Comparison of ENCODE assay signal across 8 cellular contexts in genomic region chr3:52537165-52537635, GRCh38. TPM values are rescaled to one million over a fixed set of nuclear protein-coding genes. Genes with fewer than 3 reads are reported as not detected.
DNase-seq lines count a peak whose midpoint lies in the region; ATAC-seq and TF ChIP-seq lines count a peak whose summit lies in the region.

No MANE protein-coding gene starts in this region.

- intact Hi-C loops in Right ventricle myocardium inferior (cut with DNase I) (loop anchor here (2.0 to 5.0 kb wide), 3 partner anchors 64 to 80 kb away; partner anchors contain the start of gene NISCH), cardiac septum (cut with DNase I) (loop anchor here (2.0 to 10.0 kb wide), 3 partner anchors 65 to 628 kb away; partner anchors contain the start of genes NISCH, PRKCD and TNNC1), vagina (cut with DNase I) (loop anchor here (10.0 kb wide), 1 partner anchor 62 kb away; no protein-coding TSS in a partner anchor)

- no peak overlapping the region for H2BK5ac ChIP-seq in mesenchymal stem cell (ENCODE audit: low read depth, low read length, poor library complexity, severe bottlenecking)

- H3K4me1 ChIP-seq in mesenchymal stem cell (ENCODE audit: control insufficient read depth, insufficient read depth, low read depth, low read length) (peaks cover 26% of the 10 kb centered on the region), vagina (peaks cover 80% of the 10 kb centered on the region)

- peak overlapping the region; percentile 27 for H2AK5ac ChIP-seq in mesenchymal stem cell (ENCODE audit: low read length, severe bottlenecking)

- H3K9me3 ChIP-seq in mesenchymal stem cell (ENCODE audit: control insufficient read depth, low read length) (no peaks in the 10 kb centered on the region), vagina (no peaks in the 10 kb centered on the region)

- H3K4me3 ChIP-seq in mesenchymal stem cell (ENCODE audit: insufficient read depth in 1 of 2, low read depth in 1 of 2, low read length in 2 of 2) (peak overlapping the region; percentile 82 to 98), vagina (peak overlapping the region; percentile 67 to 74)

- H3K36me3 ChIP-seq in mesenchymal stem cell (ENCODE audit: control insufficient read depth in 1 of 2, insufficient read depth in 2 of 2, low read depth in 1 of 2, low read length in 2 of 2) (peaks cover 14 to 29% of the 10 kb centered on the region in 2 experiments), vagina (no peaks in the 10 kb centered on the region)

- no peaks in the 10 kb centered on the region for H3K27me3 ChIP-seq in mesenchymal stem cell (ENCODE audit: control insufficient read depth in 1 of 2, insufficient read depth in 1 of 2, low read length in 2 of 2)
- H3K27me3 ChIP-seq in vagina, result no peaks in the 10 kb centered on the region

- H3K27ac ChIP-seq in caudate nucleus (ENCODE audit: low read depth, low read length) (peak overlapping the region; percentile 29), mesenchymal stem cell (ENCODE audit: low read length, poor library complexity, severe bottlenecking) (peak overlapping the region; percentile 94), vagina (peak overlapping the region; percentile 62)

- no peak overlapping the region for H4K8ac ChIP-seq in mesenchymal stem cell (ENCODE audit: low read length)

- DNase-seq in Right ventricle myocardium inferior (ENCODE audit: missing footprints), result no peak
- DNase-seq in cardiac septum (ENCODE audit: low spot score), result no peak
- DNase-seq in caudate nucleus (lab: John Stamatoyannopoulos, UW), result no peak
- DNase-seq in mesenchymal stem cell, result no peak
- DNase-seq in vagina (ENCODE audit: extremely low spot score in 2 of 2), result no peak
- no peak for DNase-seq in GM19240 (ENCODE audit: insufficient read length, low spot score)
- no peak for DNase-seq in NCI-H226

- peaks cover 9% of the 10 kb centered on the region for H3K79me1 ChIP-seq in mesenchymal stem cell (replicated peaks; ENCODE audit: low read length, poor library complexity, severe bottlenecking)

- H3K14ac ChIP-seq in mesenchymal stem cell (ENCODE audit: low read length in 2 of 2), result peak overlapping the region in 1 of 2 experiments; percentile 22

- peak overlapping the region; percentile 70 for H4K91ac ChIP-seq in mesenchymal stem cell (ENCODE audit: low read length)

- peak overlapping the region; percentile 87 for H3K4me2 ChIP-seq in mesenchymal stem cell (ENCODE audit: low read length, poor library complexity, severe bottlenecking)

- peak overlapping the region in 1 of 2 experiments; percentile 70 for H2BK12ac ChIP-seq in mesenchymal stem cell (ENCODE audit: low read length in 2 of 2)

- H3K23ac ChIP-seq in mesenchymal stem cell (ENCODE audit: low read length in 2 of 2), result peak overlapping the region in 1 of 2 experiments; percentile 74

- H2AFZ ChIP-seq in mesenchymal stem cell (ENCODE audit: low read depth, low read length), result peak overlapping the region; percentile 33

- H3K9ac ChIP-seq in mesenchymal stem cell (ENCODE audit: low read length), result peak overlapping the region; percentile 98

- no peak overlapping the region for H2BK120ac ChIP-seq in mesenchymal stem cell (ENCODE audit: low read depth, low read length)

- peak overlapping the region in 1 of 2 experiments; percentile 76 for H3K18ac ChIP-seq in mesenchymal stem cell (ENCODE audit: low read depth in 1 of 2, low read length in 2 of 2)

- WGBS in mesenchymal stem cell, result 15% methylated on average over 6 of the region's 6 CpGs

- peak; percentile 11 for ATAC-seq in Right ventricle myocardium inferior
- no peak for ATAC-seq in HG03521 (IDR thresholded peaks at IDR 0.05; ENCODE audit: unreplicated experiment)

- TF ChIP-seq CTCF in vagina (IDR thresholded peaks at IDR 0.05), result no peak

- peak overlapping the region in 1 of 2 experiments; percentile 32 for H3K4ac ChIP-seq in mesenchymal stem cell (ENCODE audit: low read depth in 1 of 2, low read length in 2 of 2)

- TF ChIP-seq POLR2A in vagina (IDR thresholded peaks at IDR 0.05), result no peak

- H2BK15ac ChIP-seq in mesenchymal stem cell (ENCODE audit: low read depth, poor library complexity, severe bottlenecking), result no peak overlapping the region

RNA-seq across cellular contexts. Expression of gene UQCC5, which starts 0.8 kb away (rescaled TPM):
- total RNA-seq in Right ventricle myocardium inferior (71.1 TPM), cardiac septum (52.9 TPM), vagina (1.2 TPM)
- 58.9 TPM for polyA plus RNA-seq in mesenchymal stem cell (2013, experiment 1 of 2)
- 60.7 TPM for polyA plus RNA-seq in mesenchymal stem cell (2013, experiment 2 of 2)

RNA-seq across cellular contexts. Expression of gene NT5DC2, which starts 3.5 kb away (rescaled TPM):
- total RNA-seq in Right ventricle myocardium inferior, result 105 TPM
- 58.2 TPM for total RNA-seq in cardiac septum
- 107 TPM for polyA plus RNA-seq in mesenchymal stem cell (2013, experiment 1 of 2)
- polyA plus RNA-seq in mesenchymal stem cell (2013, experiment 2 of 2), result 105 TPM
- 63.3 TPM for total RNA-seq in vagina

RNA-seq across cellular contexts. Expression of gene STAB1, which starts 42.1 kb away (rescaled TPM):
- total RNA-seq in Right ventricle myocardium inferior, result 88.1 TPM
- total RNA-seq in cardiac septum, result 52.2 TPM
- not detected for polyA plus RNA-seq in mesenchymal stem cell (2013, experiment 1 of 2)
- polyA plus RNA-seq in mesenchymal stem cell (2013, experiment 2 of 2), result 0.04 TPM
- total RNA-seq in vagina, result 124 TPM

Comparison
In these comparisons a context has a peak if more than half of its experiments do, and no peak if none do; other contexts are left out.
1. H3K27ac ChIP-seq: peak in every context shown above with its lines; median percentile 94 in mesenchymal stem cell; 62 in vagina; 29 in caudate nucleus.
2. RNA of gene UQCC5, which starts 0.8 kb away (total RNA-seq): 71.1 TPM in Right ventricle myocardium inferior (single experiment) and 52.9 TPM in cardiac septum (single experiment); 1.2 TPM in vagina (single experiment); every median in the first group is over 10 times any median in the second.